In the genomic region with DNA sequence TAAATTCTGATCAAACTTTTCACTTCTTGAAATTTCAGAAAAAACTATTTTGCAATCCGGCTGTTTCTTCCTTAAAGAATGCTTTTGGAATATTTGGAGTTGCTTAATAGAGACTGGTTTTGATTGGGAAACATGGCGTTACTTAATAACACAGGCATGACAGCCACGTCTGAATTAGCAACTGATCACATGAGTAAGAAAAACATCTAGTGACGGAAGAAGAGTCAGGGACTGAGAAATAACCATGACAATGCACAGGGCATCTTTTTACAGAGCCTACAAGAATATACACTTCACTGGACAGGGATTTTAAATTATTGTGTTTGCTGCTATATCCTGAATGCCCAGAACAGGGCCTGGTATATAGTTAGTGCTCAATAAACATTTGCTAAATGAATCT, we compare ENCODE assay signal across 3 cellular contexts. TPM values are rescaled to one million over a fixed set of nuclear protein-coding genes. Genes with fewer than 3 reads are reported as not detected.
"Had no signal": no experiment of that assay in that cellular context is flagged by ENCODE, and none has a peak within 500 bp of the region (broad histone marks: within the 10 kb centered on the region; RNA-seq: fewer than 3 reads in every experiment).

No MANE protein-coding gene starts in this region.

RNA-seq across cellular contexts. Expression of gene NUDT4B, which starts 25.1 kb away (rescaled TPM):
- total RNA-seq: chondrocyte, kidney had no signal
- polyA plus RNA-seq: cardiac muscle cell had no signal
